ENCODE assay signal across 8 cellular contexts in genomic region chr10:70672993-70673928, GRCh38. TPM values are rescaled to one million over a fixed set of nuclear protein-coding genes. Genes with fewer than 3 reads are reported as not detected.
A peak's percentile ranks its signal among the peaks of the same experiment; 100 is the strongest.
DNase-seq lines count a peak whose midpoint lies in the region.

No MANE protein-coding gene starts in this region.

- WGBS in iPS DF 6.9 (ENCODE audit: insufficient coverage, insufficient read length), result no CpG with 5 or more reads among the region's 15 CpGs

- peaks cover 16% of the 10 kb centered on the region for H3K4me1 Mint-ChIP-seq in activated naive CD8-positive, alpha-beta T cell treated with anti-CD3 and anti-CD28 coated beads for 36 hours

- H3K27me3 ChIP-seq in iPS DF 6.9 (ENCODE audit: control insufficient read depth, insufficient read depth, low read length), result no peaks in the 10 kb centered on the region

- H3K27ac Mint-ChIP-seq in activated naive CD8-positive, alpha-beta T cell treated with anti-CD3 and anti-CD28 coated beads for 36 hours, result no peak overlapping the region

- H3K4me3 Mint-ChIP-seq in activated naive CD8-positive, alpha-beta T cell treated with anti-CD3 and anti-CD28 coated beads for 36 hours, result peak overlapping the region; percentile 32

- H3K9me3 ChIP-seq in iPS DF 6.9 (ENCODE audit: control insufficient read depth, insufficient read depth, low read length), result no peaks in the 10 kb centered on the region

- H3K9me3 Mint-ChIP-seq in activated naive CD8-positive, alpha-beta T cell treated with anti-CD3 and anti-CD28 coated beads for 36 hours, result peaks cover 3% of the 10 kb centered on the region

- H3K36me3 ChIP-seq in iPS DF 6.9 (ENCODE audit: control insufficient read depth, insufficient read depth, low read length), result no peaks in the 10 kb centered on the region

- DNase-seq in NCI-H1694 treated with DMSO at 0.1 percent for 48 hours (lab: John Stamatoyannopoulos, UW) (peak; percentile 21), NCI-H1694 (lab: John Stamatoyannopoulos, UW) (no peak), iPS DF 6.9 (ENCODE audit: low read depth, low spot score) (no peak), substantia nigra (lab: John Stamatoyannopoulos, UW) (peak in 4 of 49 donors; percentile 5 to 21 (median 18)), SK-N-DZ (ENCODE audit: low spot score) (no peak)
- DNase-seq in activated naive CD8-positive, alpha-beta T cell treated with anti-CD3 and anti-CD28 coated beads for 36 hours, result no peak
- no peak for DNase-seq in activated effector memory CD4-positive, alpha-beta T cell treated with Interleukin-2 at 50 U/mL for 16 hours
- DNase-seq in activated CD4-positive, CD25-positive, alpha-beta regulatory T cell (lab: John Stamatoyannopoulos, UW), result no peak

- peak overlapping the region; percentile 36; the same call in 1 of the 2 replicates for H3K4me3 ChIP-seq in iPS DF 6.9 (ENCODE audit: low read length)

- 0 out of 2 replicates have a peak, but pooled peaks cover 3% of the 10 kb centered on the region for H3K4me1 ChIP-seq in iPS DF 6.9 (ENCODE audit: control insufficient read depth, insufficient read depth, low read length)

- peaks cover 49% of the 10 kb centered on the region for H3K27me3 Mint-ChIP-seq in activated naive CD8-positive, alpha-beta T cell treated with anti-CD3 and anti-CD28 coated beads for 36 hours

- H3K27ac ChIP-seq in iPS DF 6.9 (ENCODE audit: low read length), result no peak overlapping the region
- peak overlapping the region; percentile 83 for H3K27ac ChIP-seq in substantia nigra (ENCODE audit: low read depth, low read length, poor library complexity, severe bottlenecking)

- H3K36me3 Mint-ChIP-seq in activated naive CD8-positive, alpha-beta T cell treated with anti-CD3 and anti-CD28 coated beads for 36 hours, result no peaks in the 10 kb centered on the region

RNA-seq across cellular contexts. Expression of gene ADAMTS14, which starts 1.0 kb away (rescaled TPM):
- under 1 TPM; 0.06 to 0.10 TPM for total RNA-seq in activated naive CD8-positive, alpha-beta T cell treated with anti-CD3 and anti-CD28 coated beads for 36 hours
- polyA plus RNA-seq in SK-N-DZ (2014; cell fraction: cytosol; rRNA removed), result 0.19 TPM in 1 of 2 replicates, not detected in the other
- polyA plus RNA-seq in SK-N-DZ (2014; cell fraction: nucleus; rRNA removed), result 0.38 and 0.44 TPM in 2 replicates
